ENCODE assay signal across 1 cellular context in genomic region chr3:66303556-66303955, GRCh38.
TF ChIP-seq lines count a peak whose summit lies in the region.

No MANE protein-coding gene starts in this region.

TF ChIP-seq in GM23338, 12 proteins besides CTCF, POLR2A, EP300 and RAD21 (continued from another document):
- no peak for TF ChIP-seq ZNF462 (CRISPR knock-in tag; IDR thresholded peaks at IDR 0.05)
TF ChIP-seq in GM23338: peak in this region for 0.
